Comparison of ENCODE assay signal across 21 cellular contexts in the genomic region with DNA sequence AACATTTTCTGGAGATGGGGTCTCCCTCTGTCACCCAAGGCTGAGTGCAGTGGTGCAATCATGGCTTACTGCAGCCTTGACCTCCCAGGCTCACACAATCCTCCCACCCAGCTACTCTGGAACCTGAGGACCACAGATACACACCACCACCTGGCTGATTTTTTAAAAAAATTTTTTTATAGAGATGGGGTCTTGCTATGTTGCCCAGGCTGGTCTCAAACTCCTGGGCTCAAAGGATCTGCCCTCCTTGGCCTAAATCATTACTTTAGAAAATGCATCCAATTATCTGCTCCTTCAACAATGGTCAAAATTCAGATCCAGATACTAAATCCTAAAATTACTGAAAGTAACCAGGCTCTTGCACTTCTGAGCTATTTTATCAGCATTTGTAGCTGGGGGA.
"Had no signal": no experiment of that assay in that cellular context is flagged by ENCODE, and none has a peak within 500 bp of the region (broad histone marks: within the 10 kb centered on the region; RNA-seq: fewer than 3 reads in every experiment).

No MANE protein-coding gene starts in this region.

- H3K27ac Mint-ChIP-seq: memory B cell; stimulated activated effector memory CD8-positive, alpha-beta T cell treated with anti-CD3 and anti-CD28 coated beads, Interleukin-12 subunit alpha, Interleukin-12 subunit beta, amount 100 ng/mL, for 72 hours had no signal

- DNase-seq: central memory CD4-positive, alpha-beta T cell; cortex of kidney; effector CD8-positive, alpha-beta T cell; kidney; left cardiac atrium; left ventricle myocardium inferior; lower lobe of right lung; midbrain; nephron progenitor cell; retina; stimulated activated CD4-positive, alpha-beta T cell treated with anti-CD3 and anti-CD28 coated beads, Interleukin-2, amount 100 ng/mL, for 48 hours; stimulated activated CD8-positive, alpha-beta memory T cell treated with anti-CD3 and anti-CD28 coated beads, Interleukin-4, amount 100 ng/mL, for 48 hours; stimulated activated naive CD8-positive, alpha-beta T cell treated with anti-CD3 and anti-CD28 coated beads, Interleukin-15, Interleukin-2, amounts not matched to agents 100 U/mL and 50 U/mL, for 24 hours; transverse colon had no signal

- H3K4me3 ChIP-seq: dorsolateral prefrontal cortex, left ventricle myocardium inferior, lower lobe of right lung, psoas muscle, skin epidermis, thoracic aorta, transverse colon had no signal

- H3K36me3 Mint-ChIP-seq: stimulated activated effector memory CD8-positive, alpha-beta T cell treated with anti-CD3 and anti-CD28 coated beads, Interleukin-12 subunit alpha, Interleukin-12 subunit beta, amount 100 ng/mL, for 72 hours had no signal

- H2AFZ ChIP-seq: parathyroid adenoma had no signal

- H3K4me1 Mint-ChIP-seq: memory B cell; stimulated activated effector memory CD8-positive, alpha-beta T cell treated with anti-CD3 and anti-CD28 coated beads, Interleukin-12 subunit alpha, Interleukin-12 subunit beta, amount 100 ng/mL, for 72 hours had no signal

- H3K4me3 Mint-ChIP-seq: memory B cell; nephron progenitor cell; stimulated activated effector memory CD8-positive, alpha-beta T cell treated with anti-CD3 and anti-CD28 coated beads, Interleukin-12 subunit alpha, Interleukin-12 subunit beta, amount 100 ng/mL, for 72 hours had no signal

- H3K9me3 Mint-ChIP-seq: stimulated activated effector memory CD8-positive, alpha-beta T cell treated with anti-CD3 and anti-CD28 coated beads, Interleukin-12 subunit alpha, Interleukin-12 subunit beta, amount 100 ng/mL, for 72 hours had no signal

- H3K9ac ChIP-seq: parathyroid adenoma had no signal

- H3K4me1 ChIP-seq: parathyroid adenoma had no signal

- H3K9me3 ChIP-seq: lower lobe of right lung, thoracic aorta, transverse colon had no signal

- H3K27me3 ChIP-seq: dorsolateral prefrontal cortex, transverse colon had no signal

- H3K27ac ChIP-seq: dorsolateral prefrontal cortex, left ventricle myocardium inferior, lower lobe of right lung, parathyroid adenoma, psoas muscle, skin epidermis, thoracic aorta, transverse colon had no signal
